3 cellular contexts compared by ENCODE assay signal in genomic region chr2:15759385-15759784, GRCh38.
"Had no signal": no experiment of that assay in that cellular context is flagged by ENCODE, and none has a peak within 500 bp of the region (broad histone marks: within the 10 kb centered on the region; RNA-seq: fewer than 3 reads in every experiment).

No MANE protein-coding gene starts in this region.

- DNase-seq: IMR-90, KBM-7, KG1 had no signal
